In the genomic region with DNA sequence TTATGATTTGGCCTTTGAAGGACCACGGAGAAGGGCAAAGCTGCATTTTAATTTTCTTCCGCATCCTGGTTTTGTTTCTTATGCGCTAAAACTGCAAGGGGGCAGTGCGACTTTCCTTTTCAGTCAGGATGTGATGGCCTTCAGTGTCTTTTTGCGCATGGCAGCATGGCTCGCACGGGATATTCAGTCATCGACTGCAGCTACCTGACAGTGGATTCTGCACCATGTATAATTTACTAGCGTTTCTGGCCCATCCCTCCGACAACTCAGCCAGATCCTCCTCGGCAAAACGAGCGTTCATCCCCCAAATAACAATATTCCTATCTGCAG, we compare ENCODE assay signal across 1 cellular context.
TF ChIP-seq lines count a peak whose summit lies in the region.

No MANE protein-coding gene starts in this region.

TF ChIP-seq in GM23338, 12 proteins besides CTCF, POLR2A, EP300 and RAD21:
- TF ChIP-seq, protein P1, sequence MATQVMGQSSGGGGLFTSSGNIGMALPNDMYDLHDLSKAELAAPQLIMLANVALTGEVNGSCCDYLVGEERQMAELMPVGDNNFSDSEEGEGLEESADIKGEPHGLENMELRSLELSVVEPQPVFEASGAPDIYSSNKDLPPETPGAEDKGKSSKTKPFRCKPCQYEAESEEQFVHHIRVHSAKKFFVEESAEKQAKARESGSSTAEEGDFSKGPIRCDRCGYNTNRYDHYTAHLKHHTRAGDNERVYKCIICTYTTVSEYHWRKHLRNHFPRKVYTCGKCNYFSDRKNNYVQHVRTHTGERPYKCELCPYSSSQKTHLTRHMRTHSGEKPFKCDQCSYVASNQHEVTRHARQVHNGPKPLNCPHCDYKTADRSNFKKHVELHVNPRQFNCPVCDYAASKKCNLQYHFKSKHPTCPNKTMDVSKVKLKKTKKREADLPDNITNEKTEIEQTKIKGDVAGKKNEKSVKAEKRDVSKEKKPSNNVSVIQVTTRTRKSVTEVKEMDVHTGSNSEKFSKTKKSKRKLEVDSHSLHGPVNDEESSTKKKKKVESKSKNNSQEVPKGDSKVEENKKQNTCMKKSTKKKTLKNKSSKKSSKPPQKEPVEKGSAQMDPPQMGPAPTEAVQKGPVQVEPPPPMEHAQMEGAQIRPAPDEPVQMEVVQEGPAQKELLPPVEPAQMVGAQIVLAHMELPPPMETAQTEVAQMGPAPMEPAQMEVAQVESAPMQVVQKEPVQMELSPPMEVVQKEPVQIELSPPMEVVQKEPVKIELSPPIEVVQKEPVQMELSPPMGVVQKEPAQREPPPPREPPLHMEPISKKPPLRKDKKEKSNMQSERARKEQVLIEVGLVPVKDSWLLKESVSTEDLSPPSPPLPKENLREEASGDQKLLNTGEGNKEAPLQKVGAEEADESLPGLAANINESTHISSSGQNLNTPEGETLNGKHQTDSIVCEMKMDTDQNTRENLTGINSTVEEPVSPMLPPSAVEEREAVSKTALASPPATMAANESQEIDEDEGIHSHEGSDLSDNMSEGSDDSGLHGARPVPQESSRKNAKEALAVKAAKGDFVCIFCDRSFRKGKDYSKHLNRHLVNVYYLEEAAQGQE (IDR thresholded peaks at IDR 0.05; ENCODE audit: unreplicated experiment): no peak
- TF ChIP-seq ZNF331 (CRISPR knock-in tag; IDR thresholded peaks at IDR 0.05; ENCODE audit: low read depth) (no peak), EZH2 (IDR thresholded peaks at IDR 0.05; ENCODE audit: low read depth, unreplicated experiment) (peak; percentile 64)
